ENCODE assay signal across 8 cellular contexts in the genomic region with DNA sequence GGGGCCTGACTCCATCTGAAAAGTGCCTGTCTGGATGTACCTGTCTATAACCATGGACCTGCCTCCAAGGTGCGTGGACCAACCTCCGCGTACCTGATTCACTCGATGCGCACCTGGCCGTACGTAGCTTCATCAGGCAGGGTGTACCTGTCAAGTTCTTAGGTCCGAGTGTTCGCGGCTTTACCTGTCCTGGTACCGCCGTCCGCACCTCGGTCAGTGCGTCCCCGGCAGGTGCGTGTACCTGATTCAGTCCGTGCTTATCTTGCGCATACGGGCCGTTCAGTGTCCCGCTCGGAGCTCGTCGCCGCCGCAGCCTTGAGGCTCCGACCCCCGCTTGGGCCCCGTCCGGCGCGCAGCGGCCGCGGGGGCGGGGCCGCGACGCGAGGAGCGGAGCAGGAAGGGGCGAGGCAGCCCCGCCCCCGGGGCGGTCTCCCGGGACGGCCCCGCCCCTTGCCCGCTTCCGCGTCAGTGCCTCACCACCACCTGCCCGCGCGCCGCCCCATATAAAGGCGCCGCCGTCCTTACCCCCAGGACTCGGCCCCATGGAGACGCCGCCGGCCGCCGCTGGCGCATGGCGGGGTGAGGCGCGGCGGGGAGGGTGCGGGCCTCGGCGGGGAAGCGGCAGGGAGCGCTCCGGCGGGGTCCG. TPM values are rescaled to one million over a fixed set of nuclear protein-coding genes. Genes with fewer than 3 reads are reported as not detected.
DNase-seq lines count a peak whose midpoint lies in the region; ATAC-seq and TF ChIP-seq lines count a peak whose summit lies in the region.

Gene ZC3H12A (plus strand): TSS at position 530 of the 646 bp plus-strand sequence. CDS start 917 bp downstream, outside the sequence.

- H3K9me3 ChIP-seq in stomach smooth muscle (ENCODE audit: control insufficient read depth in 2 of 2, low read length in 2 of 2) = no peaks in the 10 kb centered on the region

- DNase-seq in DMS153 treated with DMSO at 0.1 percent for 48 hours (lab: John Stamatoyannopoulos, UW; ENCODE audit: unreplicated experiment) = peak; percentile 89
- peak; percentile 79 for DNase-seq in LHCN-M2 (ENCODE audit: low read depth)
- DNase-seq in SHP77 treated with DMSO at 0.1 percent for 48 hours (lab: John Stamatoyannopoulos, UW) = peak; percentile 31
- DNase-seq in activated gamma-delta T cell (lab: John Stamatoyannopoulos, UW) = peak; percentile 90
- peak; percentile 90 to 96 for DNase-seq in foreskin fibroblast
- peak; percentile 76 for DNase-seq in neural crest cell (ENCODE audit: low read depth, low spot score)

- peaks cover 34% of the 10 kb centered on the region for H3K27me3 Mint-ChIP-seq in neural crest cell (ENCODE audit: low read depth)

- H3K36me3 Mint-ChIP-seq in neural crest cell (ENCODE audit: low read depth) = no peaks in the 10 kb centered on the region

- H3K4me1 Mint-ChIP-seq in neural crest cell = peaks cover 42% of the 10 kb centered on the region

- H3K4me3 ChIP-seq in foreskin fibroblast (ENCODE audit: low read depth in 1 of 2, low read length in 2 of 2) = peak within 1 kb of the TSS; percentile 73 to 76
- peak within 1 kb of the TSS; percentile 95 to 98 for H3K4me3 ChIP-seq in stomach smooth muscle (ENCODE audit: low read length in 2 of 2)

- peak; percentile 60 for ATAC-seq in GM21737 (IDR thresholded peaks at IDR 0.05; ENCODE audit: unreplicated experiment)

- peaks cover 71% of the 10 kb centered on the region for H3K4me1 ChIP-seq in stomach smooth muscle (ENCODE audit: control insufficient read depth, insufficient read depth, low read length)

- H3K27ac Mint-ChIP-seq in neural crest cell (ENCODE audit: unreplicated experiment) = no peak within 1 kb of the TSS

- H3K9ac ChIP-seq in stomach smooth muscle (ENCODE audit: low read length in 2 of 2) = peak within 1 kb of the TSS; percentile 87 to 92

- no peaks in the 10 kb centered on the region for H3K27me3 ChIP-seq in stomach smooth muscle (ENCODE audit: control insufficient read depth in 1 of 2, insufficient read depth in 2 of 2, low read length in 2 of 2)

- peak within 1 kb of the TSS; percentile 96 for H3K27ac ChIP-seq in stomach smooth muscle (ENCODE audit: low read length)

- TF ChIP-seq CTCF in foreskin fibroblast (IDR thresholded peaks at IDR 0.05; ENCODE audit: low read depth, low read length) (no peak), neural crest cell (conservative IDR thresholded peaks at IDR 0.05) (no peak)

- H3K4me3 Mint-ChIP-seq in neural crest cell = peak within 1 kb of the TSS; percentile 82

- H3K36me3 ChIP-seq in stomach smooth muscle (ENCODE audit: control insufficient read depth in 2 of 2, insufficient read depth in 2 of 2, low read length in 2 of 2) = peaks cover 5 to 8% of the 10 kb centered on the region in 2 donors

- H3K9me3 Mint-ChIP-seq in neural crest cell = no peaks in the 10 kb centered on the region

RNA-seq across cellular contexts. Expression of gene ZC3H12A, which starts in this region (rescaled TPM):
- total RNA-seq in LHCN-M2 (2014; rRNA removed) (3.3 and 4.7 TPM in 2 replicates), neural crest cell (3.0 and 3.6 TPM in 2 replicates)
- 4.4 TPM for polyA plus RNA-seq in LHCN-M2 (2012)

Comparison
In these comparisons a context has a peak if more than half of its experiments do, and no peak if none do; other contexts are left out.
1. Peak in every context shown above with its lines: DNase-seq, ATAC-seq, H3K4me3 ChIP-seq and H3K27ac ChIP-seq.
2. DNase-seq: peak in every context shown above with its lines; median percentile 93 in foreskin fibroblast; 90 in activated gamma-delta T cell; 89 in DMS153 treated with DMSO at 0.1 percent for 48 hours; 79 in LHCN-M2; 76 in neural crest cell; 31 in SHP77 treated with DMSO at 0.1 percent for 48 hours.